In genomic region chr22:39179841-39180335, GRCh38 we compare ENCODE assay signal across 1 cellular context.
TF ChIP-seq lines count a peak whose summit lies in the region.

No MANE protein-coding gene starts in this region.

TF ChIP-seq in GM23338, 12 proteins besides CTCF, POLR2A, EP300 and RAD21 (continued from another document):
- TF ChIP-seq REST (IDR thresholded peaks at IDR 0.05; ENCODE audit: unreplicated experiment) (no peak), ZNF331 (CRISPR knock-in tag; IDR thresholded peaks at IDR 0.05; ENCODE audit: low read depth) (no peak), ZNF462 (CRISPR knock-in tag; IDR thresholded peaks at IDR 0.05) (no peak)
